In genomic region chr15:52013151-52013791, GRCh38 we compare ENCODE assay signal across 9 cellular contexts. TPM values are rescaled to one million over a fixed set of nuclear protein-coding genes. Genes with fewer than 3 reads are reported as not detected.
A peak's percentile ranks its signal among the peaks of the same experiment; 100 is the strongest.
DNase-seq lines count a peak whose midpoint lies in the region; TF ChIP-seq lines count a peak whose summit lies in the region.
"Had no signal": no experiment of that assay in that cellular context is flagged by ENCODE, and none has a peak within 500 bp of the region (broad histone marks: within the 10 kb centered on the region; RNA-seq: fewer than 3 reads in every experiment).

No MANE protein-coding gene starts in this region.

- H3K79me1 ChIP-seq in mesendoderm (ENCODE audit: low read length), result no peaks in the 10 kb centered on the region

- H3K18ac ChIP-seq in mesendoderm (ENCODE audit: low read length), result no peak overlapping the region

- H3K9me3 ChIP-seq in ovary, result no peaks in the 10 kb centered on the region

- H3K27me3 ChIP-seq in ovary (no peaks in the 10 kb centered on the region), mesendoderm (ENCODE audit: insufficient read depth, low read length, poor library complexity) (no peaks in the 10 kb centered on the region)

- H3K27ac ChIP-seq in ovary (no peak overlapping the region), mesendoderm (ENCODE audit: low read depth, low read length) (no peak overlapping the region)

- H3K9ac ChIP-seq in mesendoderm (ENCODE audit: low read length), result no peak overlapping the region

- TF ChIP-seq CTCF in AG10803 (conservative IDR thresholded peaks at IDR 0.05; ENCODE audit: low read length), result no peak
- TF ChIP-seq CTCF in GM20000 (IDR thresholded peaks at IDR 0.05; ENCODE audit: extremely low read depth, missing control alignments), result no peak
- TF ChIP-seq CTCF in cardiac fibroblast (IDR thresholded peaks at IDR 0.05; ENCODE audit: low read depth, low read length), result no peak
- no peak for TF ChIP-seq CTCF in ovary (IDR thresholded peaks at IDR 0.05)

- H2BK5ac ChIP-seq in mesendoderm (ENCODE audit: low read length), result no peak overlapping the region

- TF ChIP-seq POLR2A in ovary (IDR thresholded peaks at IDR 0.05), result no peak

- H3K4me3 ChIP-seq in AG10803 (ENCODE audit: low read length) (no peak overlapping the region), cardiac fibroblast (replicated peaks in 1 of 2; ENCODE audit: low read depth in 2 of 2, low read length in 2 of 2) (no peak overlapping the region), ovary (no peak overlapping the region), mesendoderm (ENCODE audit: low read length) (no peak overlapping the region)

- H3K36me3 ChIP-seq in ovary, result no peaks in the 10 kb centered on the region
- no peaks in the 10 kb centered on the region for H3K36me3 ChIP-seq in mesendoderm (ENCODE audit: control insufficient read depth, insufficient read depth, low read length)

- no peak overlapping the region for H3K23ac ChIP-seq in mesendoderm (ENCODE audit: low read length)

- no peak overlapping the region for H2AK5ac ChIP-seq in mesendoderm (ENCODE audit: low read length)

- H3K4me2 ChIP-seq in mesendoderm (ENCODE audit: low read length), result no peak overlapping the region

- DNase-seq in AG10803 (ENCODE audit: low read depth) (peak; percentile 40), GM20000 (ENCODE audit: low spot score) (peak; percentile 60), NCI-H226 (peak; percentile 95), cardiac fibroblast (ENCODE audit: low read depth in 2 of 2) (peak; percentile 37 to 61), NCI-H1105 treated with DMSO at 0.1 percent for 48 hours (lab: John Stamatoyannopoulos, UW) (no peak), superior temporal gyrus (ENCODE audit: extremely low spot score) (no peak), ovary (no peak), mesendoderm (no peak)
- DNase-seq: naive thymus-derived CD8-positive, alpha-beta T cell had no signal

- 76 to 86% (median 77%) methylated on average over 3 of the region's 3 CpGs for WGBS in ovary, 3 donors
- WGBS in mesendoderm (ENCODE audit: extremely low coverage, insufficient coverage, low lambda C conversion rate), result no CpG with 5 or more reads among the region's 3 CpGs

- no peak overlapping the region for H2BK15ac ChIP-seq in mesendoderm (replicated peaks; ENCODE audit: low read depth)

- H4K8ac ChIP-seq in mesendoderm (ENCODE audit: low read depth, low read length), result no peak overlapping the region

- H3K4me1 ChIP-seq in ovary (ENCODE audit: insufficient read depth) (peaks cover 3% of the 10 kb centered on the region), mesendoderm (ENCODE audit: control insufficient read depth, low read depth, low read length) (no peaks in the 10 kb centered on the region)

- H3K79me2 ChIP-seq in mesendoderm (ENCODE audit: control insufficient read depth, insufficient read depth, low read length), result no peaks in the 10 kb centered on the region

- intact Hi-C loops in ovary (cut with DNase I), result no loop called here

- TF ChIP-seq EP300 in ovary (IDR thresholded peaks at IDR 0.05), result no peak

- no peak overlapping the region for H3K4ac ChIP-seq in mesendoderm (ENCODE audit: low read depth, low read length)

- no peak overlapping the region for H2BK120ac ChIP-seq in mesendoderm (ENCODE audit: low read depth, low read length)

- H3K56ac ChIP-seq in mesendoderm (ENCODE audit: low read length), result no peak overlapping the region

- H4K5ac ChIP-seq in mesendoderm (ENCODE audit: low read length), result no peak overlapping the region

RNA-seq across cellular contexts. Expression of gene MAPK6, which starts 5.7 kb away (rescaled TPM):
- total RNA-seq in ovary, result 10 to 100 TPM; 17.6 to 24.5 (median 21.5) TPM
- 10 to 100 TPM in 1 of 2 donors, 1 to 10 TPM in 1; 5.9 to 11.6 TPM for polyA plus RNA-seq in ovary
- polyA plus RNA-seq in mesendoderm (2013, experiment 1 of 2), result 70.7 TPM
- 71.6 TPM for polyA plus RNA-seq in mesendoderm (2013, experiment 2 of 2)

RNA-seq across cellular contexts. Expression of gene LEO1, which starts 41.7 kb away (rescaled TPM):
- total RNA-seq in ovary, result 10 to 100 TPM in 3 of 7 donors, 1 to 10 TPM in 4; 6.8 to 12.4 (median 9.6) TPM
- 10 to 100 TPM in 1 of 2 donors, 1 to 10 TPM in 1; 8.0 to 22.5 TPM for polyA plus RNA-seq in ovary
- polyA plus RNA-seq in mesendoderm (2013, experiment 1 of 2), result 37.0 TPM
- polyA plus RNA-seq in mesendoderm (2013, experiment 2 of 2), result 37.0 TPM

Comparison
In these comparisons a context has a peak if more than half of its experiments do, and no peak if none do; other contexts are left out.
1. DNase-seq: peak in AG10803 (single experiment), GM20000 (single experiment), NCI-H226 (single experiment) and cardiac fibroblast (2 of 2); none in NCI-H1105 treated with DMSO at 0.1 percent for 48 hours (single experiment), superior temporal gyrus (single experiment), ovary (0 of 5) and mesendoderm (single experiment).